Comparison of ENCODE assay signal across 1 cellular context in genomic region chr19:17390665-17391370, GRCh38.
TF ChIP-seq lines count a peak whose summit lies in the region.

No MANE protein-coding gene starts in this region.

TF ChIP-seq in K562, 482 proteins besides CTCF, POLR2A, EP300 and RAD21 (continues in another document):
- TF ChIP-seq ZNF511 (CRISPR knock-in tag; IDR thresholded peaks at IDR 0.05) (no peak), TEAD4 (IDR thresholded peaks at IDR 0.05; ENCODE audit: low read length) (no peak), TEAD4 (CRISPR knock-in tag; IDR thresholded peaks at IDR 0.05; ENCODE audit: borderline replicate concordance) (no peak), MYBL2 (IDR thresholded peaks at IDR 0.05; ENCODE audit: low read depth) (no peak), MYBL2 (CRISPR knock-in tag; IDR thresholded peaks at IDR 0.05; ENCODE audit: borderline replicate concordance) (no peak), CTCFL (IDR thresholded peaks at IDR 0.05; ENCODE audit: borderline replicate concordance, insufficient read depth, low read depth, low read length, poor library complexity, severe bottlenecking) (peak; percentile 96), NCOA4 (IDR thresholded peaks at IDR 0.05; ENCODE audit: partially characterized antibody) (no peak), CBX8 (IDR thresholded peaks at IDR 0.05; ENCODE audit: borderline replicate concordance, extremely low read depth, low read depth, low read length, poor library complexity, severe bottlenecking) (no peak), ZNF318 (IDR thresholded peaks at IDR 0.05; ENCODE audit: borderline replicate concordance in 1 of 2, low read depth in 1 of 2) (no peak), REST (CRISPR knock-in tag; IDR thresholded peaks at IDR 0.05; ENCODE audit: low read depth) (peak; percentile 61; the same call in 1 of the 2 replicates), HMG20A (CRISPR knock-in tag; conservative IDR thresholded peaks at IDR 0.05) (no peak), KDM4B (IDR thresholded peaks at IDR 0.05; ENCODE audit: borderline replicate concordance in 2 of 2, low read depth in 1 of 2) (no peak), ETV6 (IDR thresholded peaks at IDR 0.05; ENCODE audit: borderline replicate concordance in 1 of 2, low read depth in 2 of 2, low read length in 1 of 2) (no peak), ETV6 (CRISPR knock-in tag; IDR thresholded peaks at IDR 0.05; ENCODE audit: borderline replicate concordance) (no peak), ADNP (tag; IDR thresholded peaks at IDR 0.05) (no peak), RBM17 (IDR thresholded peaks at IDR 0.05; ENCODE audit: borderline replicate concordance, low read depth, low read length) (no peak), ZZZ3 (IDR thresholded peaks at IDR 0.05) (no peak), ZNF436 (CRISPR knock-in tag; IDR thresholded peaks at IDR 0.05) (no peak), ZNF384 (IDR thresholded peaks at IDR 0.05; ENCODE audit: low read depth, low read length) (no peak), NCOA1 (IDR thresholded peaks at IDR 0.05; ENCODE audit: low read depth) (no peak), PATZ1 (CRISPR knock-in tag; IDR thresholded peaks at IDR 0.05; ENCODE audit: borderline replicate concordance) (no peak), NR1H2 (CRISPR knock-in tag; IDR thresholded peaks at IDR 0.05) (no peak), TCF15 (CRISPR knock-in tag; IDR thresholded peaks at IDR 0.05) (no peak), SLC30A9 (CRISPR knock-in tag; IDR thresholded peaks at IDR 0.05) (no peak), TAF1 (IDR thresholded peaks at IDR 0.05; ENCODE audit: control insufficient read depth, extremely low read depth, insufficient read depth, low read length, severe bottlenecking) (no peak), ZNF395 (CRISPR knock-in tag; IDR thresholded peaks at IDR 0.05) (no peak), GTF2A2 (tag; IDR thresholded peaks at IDR 0.05) (no peak), JUN (IDR thresholded peaks at IDR 0.05; ENCODE audit: borderline replicate concordance, low read depth, low read length) (no peak), JUN (CRISPR knock-in tag; IDR thresholded peaks at IDR 0.05; ENCODE audit: borderline replicate concordance) (no peak), PRPF4 (IDR thresholded peaks at IDR 0.05; ENCODE audit: insufficient read depth, low read depth, low read length, poor library complexity, severe bottlenecking) (no peak), SP1 (CRISPR knock-in tag; IDR thresholded peaks at IDR 0.05) (peak; percentile 61), STAT5B (CRISPR knock-in tag; IDR thresholded peaks at IDR 0.05) (no peak), FIP1L1 (IDR thresholded peaks at IDR 0.05; ENCODE audit: low read depth, low read length, poor library complexity, severe bottlenecking) (peak; percentile 54), NKRF (IDR thresholded peaks at IDR 0.05; ENCODE audit: borderline replicate concordance) (peak; percentile 23; the same call in 1 of the 2 replicates), JUND (IDR thresholded peaks at IDR 0.05; ENCODE audit: borderline replicate concordance, low read depth, low read length) (peak; percentile 37; the same call in 1 of the 2 replicates), JUND (tag; IDR thresholded peaks at IDR 0.05; ENCODE audit: borderline replicate concordance, low read depth, low read length) (no peak; the same call in 2 of the 3 replicates), HCFC1 (IDR thresholded peaks at IDR 0.05; ENCODE audit: low read depth, low read length) (no peak), RAD51 (IDR thresholded peaks at IDR 0.05; ENCODE audit: borderline replicate concordance, low read depth) (no peak), ZNF431 (CRISPR knock-in tag; IDR thresholded peaks at IDR 0.05) (no peak), MCM5 (IDR thresholded peaks at IDR 0.05; ENCODE audit: low read depth) (no peak)
